Comparison of ENCODE assay signal across 9 cellular contexts in the genomic region with DNA sequence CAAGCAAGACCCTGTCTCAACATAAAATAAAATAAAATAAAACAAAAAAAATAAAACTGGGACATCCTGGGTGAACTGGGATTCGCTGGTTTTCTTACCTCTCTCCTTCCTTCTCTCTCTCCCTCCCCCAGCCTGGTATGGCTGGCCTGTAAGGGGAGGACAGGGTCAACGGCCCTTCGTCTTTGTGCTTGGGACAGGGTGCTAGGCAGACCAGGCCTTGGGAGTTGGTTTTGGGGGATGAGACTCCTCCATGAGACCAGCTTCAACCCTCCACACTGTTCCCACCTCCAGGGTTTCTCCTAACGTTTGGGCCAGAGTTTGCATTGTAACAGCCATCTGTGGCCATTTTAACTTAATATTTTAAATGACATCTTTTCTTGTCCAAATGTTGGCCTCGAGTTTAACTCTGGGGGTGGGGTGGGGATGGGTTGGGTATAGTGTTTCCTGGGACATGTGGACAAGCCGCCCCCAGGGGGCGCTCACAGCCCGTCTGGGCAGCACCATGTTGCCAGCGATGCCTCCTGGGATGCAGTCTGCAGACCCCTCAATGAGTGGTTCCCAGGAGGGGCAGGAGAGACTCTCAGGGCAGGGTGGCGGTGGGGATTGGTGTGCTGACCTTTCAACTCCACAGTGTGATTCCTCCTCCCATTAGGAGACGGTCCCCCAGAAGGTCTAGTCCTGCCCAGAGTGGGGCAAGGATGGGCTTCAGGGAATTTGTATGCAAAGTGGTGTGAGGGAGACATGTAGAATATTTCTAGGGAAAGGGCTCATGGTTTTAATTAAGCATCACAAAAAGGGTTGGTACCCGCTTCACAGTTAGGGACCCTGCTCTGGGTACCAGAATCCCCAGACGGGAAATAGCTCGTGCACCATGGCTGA. TPM values are rescaled to one million over a fixed set of nuclear protein-coding genes. Genes with fewer than 3 reads are reported as not detected.
A peak's percentile ranks its signal among the peaks of the same experiment; 100 is the strongest.
DNase-seq lines count a peak whose midpoint lies in the region; TF ChIP-seq lines count a peak whose summit lies in the region.
"Had no signal": no experiment of that assay in that cellular context is flagged by ENCODE, and none has a peak within 500 bp of the region (broad histone marks: within the 10 kb centered on the region; RNA-seq: fewer than 3 reads in every experiment).

No MANE protein-coding gene starts in this region.

- H3K27ac ChIP-seq in WERI-Rb-1 (no peak overlapping the region), breast epithelium (no peak overlapping the region)
- H3K27ac ChIP-seq: epithelial cell of prostate had no signal

- H3K36me3 ChIP-seq in WERI-Rb-1 (no peaks in the 10 kb centered on the region), breast epithelium (no peaks in the 10 kb centered on the region)

- no peaks in the 10 kb centered on the region for H3K4me1 ChIP-seq in breast epithelium

- H3K4me3 ChIP-seq in GM12865 (ENCODE audit: low read depth, low read length) (no peak overlapping the region), NB4 (ENCODE audit: low read depth, low read length) (no peak overlapping the region), WERI-Rb-1 (ENCODE audit: low read depth, low read length) (no peak overlapping the region), breast epithelium (no peak overlapping the region)

- peak; percentile 70 for DNase-seq in GM12865 (ENCODE audit: low read depth)
- peak; percentile 73 for DNase-seq in NB4 (ENCODE audit: low read depth)
- DNase-seq in WERI-Rb-1 = peak; percentile 74
- peak in 1 of 2 donors; percentile 23 for DNase-seq in breast epithelium (ENCODE audit: low spot score in 2 of 2)
- DNase-seq in kidney tubule cell (ENCODE audit: low spot score) = peak; percentile 50
- DNase-seq in stimulated activated CD4-positive, alpha-beta T cell treated with anti-CD3 and anti-CD28 coated beads, TNF-alpha, amount 100 ng/mL, for 4 hours (ENCODE audit: low read depth in 3 of 3) = peak; percentile 32 to 44 (median 37)
- DNase-seq in DMS153 (lab: John Stamatoyannopoulos, UW) = no peak
- no peak for DNase-seq in amniotic stem cell (lab: John Stamatoyannopoulos, UW)

- H3K27me3 ChIP-seq in WERI-Rb-1 (ENCODE audit: insufficient read depth, low read depth, severe bottlenecking) = no peaks in the 10 kb centered on the region
- no peaks in the 10 kb centered on the region for H3K27me3 ChIP-seq in breast epithelium

- peak; percentile 92 for TF ChIP-seq CTCF in GM12865 (IDR thresholded peaks at IDR 0.05; ENCODE audit: insufficient read depth, low read depth, low read length, missing control alignments)
- peak; percentile 82 for TF ChIP-seq CTCF in NB4 (IDR thresholded peaks at IDR 0.05; ENCODE audit: low read depth, low read length)
- TF ChIP-seq CTCF in WERI-Rb-1 (IDR thresholded peaks at IDR 0.05; ENCODE audit: low read depth, low read length) = peak; percentile 91
- TF ChIP-seq CTCF in breast epithelium (IDR thresholded peaks at IDR 0.05) = peak; percentile 57 to 64 (median 62)

- intact Hi-C loops in breast epithelium (cut with DNase I; ENCODE audit: low total_unique reads) = loop anchor here (10.0 kb wide), 1 partner anchor 251 kb away; no protein-coding TSS in a partner anchor

- H3K9me3 ChIP-seq in WERI-Rb-1 (ENCODE audit: severe bottlenecking) (no peaks in the 10 kb centered on the region), breast epithelium (no peaks in the 10 kb centered on the region)

- no peak for TF ChIP-seq POLR2A in NB4 (IDR thresholded peaks at IDR 0.05; ENCODE audit: extremely low read depth, insufficient read length)
- no peak for TF ChIP-seq POLR2A in breast epithelium (IDR thresholded peaks at IDR 0.05)

RNA-seq across cellular contexts. Expression of gene LCTL, which starts 37.7 kb away (rescaled TPM):
- not detected for total RNA-seq in breast epithelium

Comparison
In these comparisons a context has a peak if more than half of its experiments do, and no peak if none do; other contexts are left out.
1. DNase-seq: peak in GM12865 (single experiment), NB4 (single experiment), WERI-Rb-1 (single experiment), kidney tubule cell (single experiment) and stimulated activated CD4-positive, alpha-beta T cell treated with anti-CD3 and anti-CD28 coated beads, TNF-alpha, amount 100 ng/mL, for 4 hours (3 of 3); none in DMS153 (single experiment) and amniotic stem cell (single experiment).
2. Peak in every context shown above with its lines, with median percentiles within 50 percentile points of each other: CTCF ChIP-seq.